ENCODE assay signal across 9 cellular contexts in the genomic region with DNA sequence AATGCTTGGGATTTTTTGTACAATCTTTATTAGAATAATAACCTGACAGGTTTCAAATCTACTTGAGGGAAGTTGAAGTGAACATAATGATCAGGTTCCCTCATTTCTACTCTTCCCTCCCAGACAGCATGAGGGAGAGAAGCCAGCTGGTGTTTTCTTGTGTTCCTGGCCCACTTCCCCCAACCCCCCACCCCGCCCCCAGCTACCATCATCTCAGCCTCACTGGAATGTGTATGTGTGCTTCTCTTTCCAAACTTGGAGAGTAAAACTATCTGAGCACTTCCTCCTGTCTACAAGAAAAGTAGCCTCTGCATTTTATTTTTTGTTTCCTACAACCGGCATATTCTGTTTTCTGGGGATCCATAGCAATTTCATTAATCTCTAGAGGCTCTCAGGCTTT. TPM values are rescaled to one million over a fixed set of nuclear protein-coding genes. Genes with fewer than 3 reads are reported as not detected.
DNase-seq lines count a peak whose midpoint lies in the region; ATAC-seq and TF ChIP-seq lines count a peak whose summit lies in the region.
"Had no signal": no experiment of that assay in that cellular context is flagged by ENCODE, and none has a peak within 500 bp of the region (broad histone marks: within the 10 kb centered on the region; RNA-seq: fewer than 3 reads in every experiment).

No MANE protein-coding gene starts in this region.

- H3K9me3 ChIP-seq in A673 (ENCODE audit: low read depth, low read length, poor library complexity, severe bottlenecking) (no peaks in the 10 kb centered on the region), HUES6 (ENCODE audit: control insufficient read depth, insufficient read depth, low read depth, low read length) (no peaks in the 10 kb centered on the region), breast epithelium (no peaks in the 10 kb centered on the region)

- peak overlapping the region; percentile 69 for H3K27ac ChIP-seq in A673 (ENCODE audit: low read depth, low read length, poor library complexity, severe bottlenecking)
- peak overlapping the region; percentile 34; the same call in 1 of the 2 replicates for H3K27ac ChIP-seq in HUES6 (ENCODE audit: low read depth, low read length)
- peak overlapping the region; percentile 77 to 84 for H3K27ac ChIP-seq in breast epithelium

- H3K4me3 ChIP-seq in A673 (ENCODE audit: low read depth, low read length, poor library complexity, severe bottlenecking) (no peak overlapping the region), HUES6 (ENCODE audit: low read depth, low read length) (no peak overlapping the region), breast epithelium (no peak overlapping the region)

- CTCF ChIA-PET in A673 (lab: Charles Lee): interaction anchor here (0.6 kb wide), 1 partner anchor 511 kb away, joined by 3 read pairs; no protein-coding TSS in a partner anchor

- intact Hi-C loops in A673 (cut with micrococcal nuclease; ENCODE audit: unreplicated experiment) (no loop called here), breast epithelium (cut with DNase I; ENCODE audit: low total_unique reads) (no loop called here)

- no peak for TF ChIP-seq POLR2A in breast epithelium (IDR thresholded peaks at IDR 0.05)

- peaks cover 4% of the 10 kb centered on the region for H3K36me3 ChIP-seq in A673 (ENCODE audit: insufficient read depth, low read length, poor library complexity, severe bottlenecking)
- H3K36me3 ChIP-seq in HUES6 (ENCODE audit: control insufficient read depth, insufficient read depth, low read length): no peaks in the 10 kb centered on the region
- H3K36me3 ChIP-seq in breast epithelium: no peaks in the 10 kb centered on the region

- DNase-seq in A673 (ENCODE audit: low spot score) (peak; percentile 28), breast epithelium (ENCODE audit: low spot score in 2 of 2) (no peak), myocyte (ENCODE audit: low read depth) (peak; percentile 26), GM20000 (ENCODE audit: low spot score) (no peak), NCI-H1436 (lab: John Stamatoyannopoulos, UW) (no peak)
- no peak for DNase-seq in stimulated activated naive CD4-positive, alpha-beta T cell treated with Interleukin-2 at 50 U/mL for 16 hours (lab: John Stamatoyannopoulos, UW)
- DNase-seq: activated CD4-positive, alpha-beta T cell treated with anti-CD3 and anti-CD28 coated beads for 1 hour had no signal

- no peak for TF ChIP-seq CTCF in A673 (conservative IDR thresholded peaks at IDR 0.05; ENCODE audit: low read depth, low read length)
- no peak for TF ChIP-seq CTCF in breast epithelium (IDR thresholded peaks at IDR 0.05)
- no peak for TF ChIP-seq CTCF in GM20000 (IDR thresholded peaks at IDR 0.05; ENCODE audit: extremely low read depth, missing control alignments)

- H3K27me3 ChIP-seq in A673 (replicated peaks; ENCODE audit: insufficient read depth, low read depth, low read length, poor library complexity) (no peaks in the 10 kb centered on the region), HUES6 (ENCODE audit: control insufficient read depth, insufficient read depth, low read length) (no peaks in the 10 kb centered on the region), breast epithelium (no peaks in the 10 kb centered on the region)

- no peak overlapping the region for H3K9ac ChIP-seq in HUES6 (ENCODE audit: low read length)

- no TSS peak for BruUV-seq in A673 (replicated peaks; lab: Mats Ljungman, UMichigan)

- H3K4me1 ChIP-seq in A673 (ENCODE audit: insufficient read depth, low read length, poor library complexity, severe bottlenecking): peaks cover 35% of the 10 kb centered on the region
- peaks cover 28% of the 10 kb centered on the region for H3K4me1 ChIP-seq in HUES6 (ENCODE audit: control insufficient read depth, insufficient read depth, low read length)
- H3K4me1 ChIP-seq in breast epithelium: peaks cover 0 to 6% of the 10 kb centered on the region in 2 donors

- POLR2A ChIA-PET in A673 (lab: Charles Lee; ENCODE audit: low non-redundant PET): no interaction called here

- no peak for ATAC-seq in GM21367 (IDR thresholded peaks at IDR 0.05; ENCODE audit: unreplicated experiment)

RNA-seq across cellular contexts. Expression of a gene that starts 53.7 kb away (rescaled TPM):
- total RNA-seq in A673 (2021) (0.13 and 0.42 TPM in 2 replicates), breast epithelium (10 to 100 TPM in 2 of 3 donors, 1 to 10 TPM in 1; 2.1 to 86.3 (median 40.0) TPM), myocyte (0.47 and 1.4 TPM in 2 replicates)
- 0.55 TPM for polyA plus RNA-seq in myocyte (2012)

RNA-seq across cellular contexts. Expression of a gene that starts 54.5 kb away (rescaled TPM):
- total RNA-seq in A673 (2021) (45.5 and 52.8 TPM in 2 replicates), breast epithelium (10 to 100 TPM; 17.0 to 21.6 (median 20.3) TPM), myocyte (7.0 and 15.8 TPM in 2 replicates)
- polyA plus RNA-seq in myocyte (2012): 4.6 TPM

Comparison
In these comparisons a context has a peak if more than half of its experiments do, and no peak if none do; other contexts are left out.
1. DNase-seq: peak in A673 (single experiment) and myocyte (single experiment); none in breast epithelium (0 of 2), GM20000 (single experiment), NCI-H1436 (single experiment) and stimulated activated naive CD4-positive, alpha-beta T cell treated with Interleukin-2 at 50 U/mL for 16 hours (single experiment).
2. Peak in every context shown above with its lines, with median percentiles within 50 percentile points of each other: H3K27ac ChIP-seq.